ENCODE assay signal across 1 cellular context in genomic region chr4:39978378-39978775, GRCh38.
TF ChIP-seq lines count a peak whose summit lies in the region.

No MANE protein-coding gene starts in this region.

TF ChIP-seq in GM23338, 12 proteins besides CTCF, POLR2A, EP300 and RAD21 (continued from another document):
- no peak for TF ChIP-seq ZNF462 (CRISPR knock-in tag; IDR thresholded peaks at IDR 0.05)
